Comparison of ENCODE assay signal across 8 cellular contexts in genomic region chr19:17932485-17933338, GRCh38. TPM values are rescaled to one million over a fixed set of nuclear protein-coding genes. Genes with fewer than 3 reads are reported as not detected.
DNase-seq lines count a peak whose midpoint lies in the region; ATAC-seq and TF ChIP-seq lines count a peak whose summit lies in the region.

CCDC124 (plus strand) TSS chr19:17933015; CDS start chr19:17936421, 3,406 bp downstream.

- H3K27me3 Mint-ChIP-seq in endothelial cell (ENCODE audit: unreplicated experiment), result peaks cover 8% of the 10 kb centered on the region

- peak; percentile 85 for ATAC-seq in GM21381 (IDR thresholded peaks at IDR 0.05; ENCODE audit: unreplicated experiment)

- no peaks in the 10 kb centered on the region for H3K9me3 Mint-ChIP-seq in endothelial cell (ENCODE audit: unreplicated experiment)

- H3K36me3 ChIP-seq in NT2/D1 (ENCODE audit: insufficient read depth, insufficient read length, low read length), result peaks cover 21% of the 10 kb centered on the region

- H3K36me3 Mint-ChIP-seq in endothelial cell (ENCODE audit: low read depth, unreplicated experiment), result no peaks in the 10 kb centered on the region

- peak within 1 kb of the TSS; percentile 98 for H3K9ac ChIP-seq in NT2/D1 (ENCODE audit: insufficient read length, low read depth)

- H3K4me3 ChIP-seq in NT2/D1 (ENCODE audit: insufficient read length, low read depth), result peak within 1 kb of the TSS; percentile 96

- H3K4me1 ChIP-seq in NT2/D1 (ENCODE audit: insufficient read depth, insufficient read length), result peaks cover 2% of the 10 kb centered on the region

- no peaks in the 10 kb centered on the region for H3K9me3 ChIP-seq in NT2/D1 (ENCODE audit: insufficient read depth, low read length)

- peak within 1 kb of the TSS; percentile 88 for H3K4me3 Mint-ChIP-seq in endothelial cell (ENCODE audit: unreplicated experiment)

- TF ChIP-seq CTCF in endothelial cell (IDR thresholded peaks at IDR 0.05; ENCODE audit: unreplicated experiment), result peak; percentile 71

- peaks cover 9% of the 10 kb centered on the region for H3K4me1 Mint-ChIP-seq in endothelial cell (ENCODE audit: unreplicated experiment)

- peak within 1 kb of the TSS; percentile 81 for H3K27ac Mint-ChIP-seq in endothelial cell (ENCODE audit: unreplicated experiment)

- no peaks in the 10 kb centered on the region for H3K27me3 ChIP-seq in NT2/D1 (ENCODE audit: insufficient read depth, insufficient read length)

- DNase-seq in DMS 273 (lab: John Stamatoyannopoulos, UW; ENCODE audit: unreplicated experiment) (peak; percentile 97), HUDEP-2 (lab: John Stamatoyannopoulos, UW; ENCODE audit: unreplicated experiment in 76 of 76) (peak in 75 of 76 experiments; percentile 52 to 99 (median 91)), NT2/D1 (ENCODE audit: low read depth, low spot score) (peak; percentile 92), endothelial cell (ENCODE audit: low spot score) (peak; percentile 92), middle frontal gyrus (ENCODE audit: extremely low spot score, low spot score) (peak; percentile 80)
- peak; percentile 68 for DNase-seq in activated CD8-positive, alpha-beta memory T cell treated with anti-CD3 and anti-CD28 coated beads, Interleukin-2, amount 50 U/mL, for 24 hours (ENCODE audit: extremely low read depth)
- DNase-seq in stimulated activated CD8-positive, alpha-beta memory T cell treated with anti-CD3 and anti-CD28 coated beads, Interleukin-2, amount 100 ng/mL, for 1 hour (ENCODE audit: low read depth in 2 of 2), result peak; percentile 80 to 85

RNA-seq across cellular contexts. Expression of gene CCDC124, which starts in this region (rescaled TPM):
- total RNA-seq in endothelial cell (ENCODE audit: unreplicated experiment), result 68.2 TPM

Comparison
In these comparisons a context has a peak if more than half of its experiments do, and no peak if none do; other contexts are left out.
1. Peak in every context shown above with its lines: DNase-seq, ATAC-seq and H3K4me3 ChIP-seq.